ENCODE assay signal across 9 cellular contexts in genomic region chr11:280762-281485, GRCh38. TPM values are rescaled to one million over a fixed set of nuclear protein-coding genes. Genes with fewer than 3 reads are reported as not detected.
A peak's percentile ranks its signal among the peaks of the same experiment; 100 is the strongest.
DNase-seq lines count a peak whose midpoint lies in the region; ATAC-seq, FAIRE-seq and TF ChIP-seq lines count a peak whose summit lies in the region.
"Had no signal": no experiment of that assay in that cellular context is flagged by ENCODE, and none has a peak within 500 bp of the region (broad histone marks: within the 10 kb centered on the region; RNA-seq: fewer than 3 reads in every experiment).

No MANE protein-coding gene starts in this region.

- WGBS in A549 (ENCODE audit: missing lambda C conversion rate) = 27% methylated on average over 56 of the region's 71 CpGs

- H2AFZ ChIP-seq in GM23338 = peak overlapping the region; percentile 72

- peak overlapping the region; percentile 8; the same call in 1 of the 3 replicates for H3K4me3 ChIP-seq in A549
- H3K4me3 ChIP-seq in GM23338 = peak overlapping the region; percentile 51
- peak overlapping the region; percentile 46 to 60 for H3K4me3 ChIP-seq in mucosa of rectum (ENCODE audit: low read length in 2 of 2)
- no peak overlapping the region for H3K4me3 ChIP-seq in MG63

- H4K20me1 ChIP-seq in GM23338 (replicated peaks; ENCODE audit: insufficient read depth) = no peaks in the 10 kb centered on the region

- POLR2A ChIA-PET in A549 (lab: Yijun Ruan, JAX) = no interaction called here

- no peak overlapping the region for H3K27ac Mint-ChIP-seq in GM23338

- TF ChIP-seq RAD21 in A549 (conservative IDR thresholded peaks at IDR 0.05 in 1 of 2, IDR thresholded peaks at IDR 0.05 in 1 of 2) = no peak

- H3K27ac ChIP-seq in A549 (no peak overlapping the region), GM23338 (ENCODE audit: low read depth) (no peak overlapping the region), mucosa of rectum (ENCODE audit: low read depth in 2 of 2, low read length in 2 of 2) (peak overlapping the region in 1 of 2 donors; percentile 32)

- H3K79me2 ChIP-seq in GM23338 (replicated peaks; ENCODE audit: insufficient read depth) = no peaks in the 10 kb centered on the region

- H3K36me3 ChIP-seq in GM23338 (ENCODE audit: insufficient read depth) (no peaks in the 10 kb centered on the region), mucosa of rectum (ENCODE audit: control insufficient read depth in 2 of 2, insufficient read depth in 2 of 2, low read length in 2 of 2) (no peaks in the 10 kb centered on the region), MG63 (no peaks in the 10 kb centered on the region)

- peak overlapping the region; percentile 39; the same call in 1 of the 3 replicates for H3K4me3 Mint-ChIP-seq in GM23338

- H3K4me1 Mint-ChIP-seq in GM23338 = peaks cover 24% of the 10 kb centered on the region

- no peak for TF ChIP-seq CTCF in A549 (IDR thresholded peaks at IDR 0.05)
- no peak for TF ChIP-seq CTCF in GM23338 (conservative IDR thresholded peaks at IDR 0.05; ENCODE audit: low read depth in 2 of 2)

- no peaks in the 10 kb centered on the region for H3K9me3 Mint-ChIP-seq in GM23338

- CTCF ChIA-PET in A549 (lab: Yijun Ruan, JAX) = interaction anchor here (0.8 to 2.9 kb wide), 6 partner anchors 10 to 238 kb away, joined by 3 to 13 read pairs (median 6); no protein-coding TSS in a partner anchor

- no peaks in the 10 kb centered on the region; the same call in 2 of the 3 replicates for H3K9me3 ChIP-seq in A549
- no peaks in the 10 kb centered on the region for H3K9me3 ChIP-seq in mucosa of rectum (ENCODE audit: control insufficient read depth in 2 of 2, low read length in 2 of 2)
- peaks cover 5% of the 10 kb centered on the region; the same call in 1 of the 2 replicates for H3K9me3 ChIP-seq in MG63

- no peak overlapping the region for H3K9ac ChIP-seq in mucosa of rectum (ENCODE audit: low read depth in 1 of 2, low read length in 2 of 2)

- peak in 1 of 2 experiments; percentile 37 for DNase-seq in A549 (ENCODE audit: low read depth in 1 of 2, low spot score in 1 of 2)
- DNase-seq in GM23338 (ENCODE audit: low spot score) = peak; percentile 51
- DNase-seq in activated naive CD4-positive, alpha-beta T cell treated with anti-CD3 and anti-CD28 coated beads, Interleukin-2, amount 50 U/mL, for 16 hours = peak; percentile 40
- DNase-seq in COLO829 (ENCODE audit: low spot score) = no peak
- no peak for DNase-seq in HuH-7 (ENCODE audit: low spot score)
- DNase-seq in pons (ENCODE audit: low spot score) = no peak
- no peak for DNase-seq in MG63

- TF ChIP-seq EP300 in A549 (IDR thresholded peaks at IDR 0.05) = no peak

- H3K27me3 ChIP-seq in GM23338 (ENCODE audit: insufficient read depth) (peaks cover 54% of the 10 kb centered on the region), mucosa of rectum (ENCODE audit: control insufficient read depth in 2 of 2, insufficient read depth in 2 of 2, low read length in 2 of 2) (peaks cover 31 to 43% of the 10 kb centered on the region in 2 donors), MG63 (peaks cover 33% of the 10 kb centered on the region)

- TF ChIP-seq POLR2A in A549 (IDR thresholded peaks at IDR 0.05; ENCODE audit: low read length) = no peak

- H3K27me3 Mint-ChIP-seq in GM23338 (ENCODE audit: insufficient read depth, low read depth, poor library complexity) = peaks cover 58% of the 10 kb centered on the region

- FAIRE-seq in A549 (lab: Jason Lieb, UNC) = no peak

- no peaks in the 10 kb centered on the region; the same call in 2 of the 3 replicates for H3K36me3 Mint-ChIP-seq in GM23338 (ENCODE audit: low read depth)

- no peaks in the 10 kb centered on the region; the same call in 1 of the 2 replicates for H3F3A ChIP-seq in GM23338 (replicated peaks; ENCODE audit: low read depth)

- peaks cover 14% of the 10 kb centered on the region; the same call in 1 of the 3 replicates for H3K4me1 ChIP-seq in A549
- H3K4me1 ChIP-seq in GM23338 (ENCODE audit: insufficient read depth) = no peaks in the 10 kb centered on the region
- peaks cover 16 to 18% of the 10 kb centered on the region in 2 donors for H3K4me1 ChIP-seq in mucosa of rectum (ENCODE audit: control insufficient read depth in 2 of 2, insufficient read depth in 2 of 2, low read length in 2 of 2)

- peak; percentile 3 to 5; a peak in 1 of 6 replicates for ATAC-seq in A549
- ATAC-seq in GM23338 = no peak; the same call in 2 of the 3 replicates

- peak overlapping the region; percentile 85 for H3K4me2 ChIP-seq in A549
- H3K4me2 ChIP-seq in GM23338 = peak overlapping the region; percentile 74; the same call in 1 of the 2 replicates

- H3K9me2 ChIP-seq in GM23338 (ENCODE audit: insufficient read depth) = no peaks in the 10 kb centered on the region

TF ChIP-seq in A549, 52 proteins besides CTCF, POLR2A, EP300 and RAD21 (continues in another document):
- TF ChIP-seq MAX (IDR thresholded peaks at IDR 0.05) = no peak
- no peak for TF ChIP-seq MAFK (IDR thresholded peaks at IDR 0.05; ENCODE audit: partially characterized antibody)
- no peak for TF ChIP-seq KDM5A (IDR thresholded peaks at IDR 0.05)
- TF ChIP-seq ZSCAN20 (CRISPR knock-in tag; IDR thresholded peaks at IDR 0.05) = no peak
- no peak for TF ChIP-seq FOSB (CRISPR knock-in tag; IDR thresholded peaks at IDR 0.05)
- TF ChIP-seq HOXB5 (CRISPR knock-in tag; IDR thresholded peaks at IDR 0.05) = no peak

TF ChIP-seq in GM23338, 12 proteins besides CTCF, POLR2A, EP300 and RAD21 (continues in another document):
- no peak for TF ChIP-seq POLR2AphosphoS5 (IDR thresholded peaks at IDR 0.05; ENCODE audit: low read depth)
- TF ChIP-seq EZH2phosphoT487 (IDR thresholded peaks at IDR 0.05; ENCODE audit: unreplicated experiment) = no peak

RNA-seq across cellular contexts. Expression of gene NLRP6, which starts 2.7 kb away (rescaled TPM):
- 0.03 TPM in 1 of 2 replicates, not detected in the other for polyA plus RNA-seq in A549 (2011; rRNA removed)
- polyA plus RNA-seq in A549 (2012; cell fraction: cytosol; rRNA removed) = 0.01 TPM in 1 of 2 replicates, not detected in the other
- 0.02 TPM in 2 replicates for polyA plus RNA-seq in A549 (2012; cell fraction: nucleus; rRNA removed)
- polyA plus RNA-seq in A549 (2017; fragmentation: RNase III; extraction: RNeasy Plus Mini Kit Qiagen cat#74134 plus additional on column Dnase treatment) = not detected in 3 replicates
- not detected in 2 replicates for polyA minus RNA-seq in A549 (2011; rRNA and poly(A)+ RNA removed)
- total RNA-seq in GM23338 (2014; rRNA removed; shearing (Covaris generic)) = 0.73 TPM in 1 of 2 replicates, not detected in the other
- 0.15 TPM in 1 of 2 replicates, not detected in the other for polyA plus RNA-seq in GM23338 (2016; fragmentation: Nextera tagmentation; extraction: Ambion mirVana)
- not detected in 2 replicates for total RNA-seq in MG63 (2014; rRNA removed; shearing (Covaris generic); ENCODE audit: low replicate concordance)

RNA-seq across cellular contexts. Expression of gene PGGHG, which starts 8.0 kb away (rescaled TPM):
- polyA plus RNA-seq in A549 (2011; rRNA removed) (7.2 and 7.9 TPM in 2 replicates), A549 (2017; fragmentation: RNase III; extraction: RNeasy Plus Mini Kit Qiagen cat#74134 plus additional on column Dnase treatment) (12.9 to 19.5 TPM (median 18.3 TPM) in 3 replicates), GM23338 (2016; fragmentation: Nextera tagmentation; extraction: Ambion mirVana) (18.1 and 24.9 TPM in 2 replicates)
- polyA plus RNA-seq in A549 (2012; cell fraction: cytosol; rRNA removed) = 10.1 and 12.9 TPM in 2 replicates
- polyA plus RNA-seq in A549 (2012; cell fraction: nucleus; rRNA removed) = 167 and 194 TPM in 2 replicates
- 2.4 and 3.8 TPM in 2 replicates for polyA minus RNA-seq in A549 (2011; rRNA and poly(A)+ RNA removed)
- 45.4 and 55.8 TPM in 2 replicates for total RNA-seq in GM23338 (2014; rRNA removed; shearing (Covaris generic))
- 1.9 and 6.2 TPM in 2 replicates for total RNA-seq in MG63 (2014; rRNA removed; shearing (Covaris generic); ENCODE audit: low replicate concordance)

RNA-seq across cellular contexts. Expression of gene IFITM5, which starts 18.4 kb away (rescaled TPM):
- polyA plus RNA-seq in A549 (2011; rRNA removed) (not detected in 2 replicates), A549 (2017; fragmentation: RNase III; extraction: RNeasy Plus Mini Kit Qiagen cat#74134 plus additional on column Dnase treatment) (not detected in 3 replicates), GM23338 (2016; fragmentation: Nextera tagmentation; extraction: Ambion mirVana) (0.42 TPM in 1 of 2 replicates, not detected in the other)
- polyA plus RNA-seq in A549 (2012; cell fraction: cytosol; rRNA removed) = not detected in 2 replicates
- polyA plus RNA-seq in A549 (2012; cell fraction: nucleus; rRNA removed) = not detected in 2 replicates
- polyA minus RNA-seq in A549 (2011; rRNA and poly(A)+ RNA removed) = not detected in 2 replicates
- not detected in 2 replicates for total RNA-seq in GM23338 (2014; rRNA removed; shearing (Covaris generic))
- total RNA-seq in MG63 (2014; rRNA removed; shearing (Covaris generic); ENCODE audit: low replicate concordance) = not detected in 2 replicates
- total RNA-seq: esophagus mucosa had no signal

RNA-seq across cellular contexts. Expression of gene IFITM2, which starts 26.7 kb away (rescaled TPM):
- 36.4 and 61.3 TPM in 2 replicates for polyA plus RNA-seq in A549 (2011; rRNA removed)
- 59.6 and 59.7 TPM in 2 replicates for polyA plus RNA-seq in A549 (2012; cell fraction: cytosol; rRNA removed)
- 36.2 and 38.3 TPM in 2 replicates for polyA plus RNA-seq in A549 (2012; cell fraction: nucleus; rRNA removed)
- 38.8 to 52.7 TPM (median 43.6 TPM) in 3 replicates for polyA plus RNA-seq in A549 (2017; fragmentation: RNase III; extraction: RNeasy Plus Mini Kit Qiagen cat#74134 plus additional on column Dnase treatment)
- polyA minus RNA-seq in A549 (2011; rRNA and poly(A)+ RNA removed) = 41.3 and 60.9 TPM in 2 replicates
- total RNA-seq in GM23338 (2014; rRNA removed; shearing (Covaris generic)) = 57.3 and 91.2 TPM in 2 replicates
- polyA plus RNA-seq in GM23338 (2016; fragmentation: Nextera tagmentation; extraction: Ambion mirVana) = 857 and 906 TPM in 2 replicates
- total RNA-seq in MG63 (2014; rRNA removed; shearing (Covaris generic); ENCODE audit: low replicate concordance) = 35.8 and 50.4 TPM in 2 replicates

RNA-seq across cellular contexts. Expression of gene IFITM1, which starts 32.9 kb away (rescaled TPM):
- polyA plus RNA-seq in A549 (2011; rRNA removed) (1.7 and 2.4 TPM in 2 replicates), A549 (2017; fragmentation: RNase III; extraction: RNeasy Plus Mini Kit Qiagen cat#74134 plus additional on column Dnase treatment) (0.14 to 0.16 TPM in 2 of 3 replicates, not detected in the other), GM23338 (2016; fragmentation: Nextera tagmentation; extraction: Ambion mirVana) (1,180 and 1,194 TPM in 2 replicates)
- 0.41 and 0.44 TPM in 2 replicates for polyA plus RNA-seq in A549 (2012; cell fraction: cytosol; rRNA removed)
- 0.21 and 0.22 TPM in 2 replicates for polyA plus RNA-seq in A549 (2012; cell fraction: nucleus; rRNA removed)
- polyA minus RNA-seq in A549 (2011; rRNA and poly(A)+ RNA removed) = 1.6 and 2.0 TPM in 2 replicates
- total RNA-seq in GM23338 (2014; rRNA removed; shearing (Covaris generic)) = 396 and 409 TPM in 2 replicates
- 26.5 and 62.6 TPM in 2 replicates for total RNA-seq in MG63 (2014; rRNA removed; shearing (Covaris generic); ENCODE audit: low replicate concordance)

Comparison
In these comparisons a context has a peak if more than half of its experiments do, and no peak if none do; other contexts are left out.
1. DNase-seq: peak in GM23338 (single experiment) and activated naive CD4-positive, alpha-beta T cell treated with anti-CD3 and anti-CD28 coated beads, Interleukin-2, amount 50 U/mL, for 16 hours (single experiment); none in COLO829 (single experiment), HuH-7 (single experiment), pons (single experiment) and MG63 (single experiment).